ENCODE assay signal across 10 cellular contexts in genomic region chr18:71371951-71372605, GRCh38.
"Had no signal": no experiment of that assay in that cellular context is flagged by ENCODE, and none has a peak within 500 bp of the region (broad histone marks: within the 10 kb centered on the region; RNA-seq: fewer than 3 reads in every experiment).

No MANE protein-coding gene starts in this region.

- DNase-seq: activated CD4-positive, alpha-beta memory T cell treated with anti-CD3 and anti-CD28 coated beads for 36 hours; activated CD4-positive, alpha-beta T cell treated with anti-CD3 and anti-CD28 coated beads for 1 hour; activated gamma-delta T cell; activated T-cell treated with anti-CD3 and anti-CD28 coated beads, Interleukin-2, amount 50 U/mL, for 48 hours; endodermal cell; mammary epithelial cell; naive thymus-derived CD4-positive, alpha-beta T cell had no signal

- H3K9me3 ChIP-seq: neutrophil, right atrium auricular region had no signal

- H3K36me3 ChIP-seq: neutrophil, right atrium auricular region had no signal

- ATAC-seq: naive thymus-derived CD4-positive, alpha-beta T cell had no signal

- H3K27ac ChIP-seq: neutrophil, right atrium auricular region, skin epidermis had no signal

- H3K4me1 ChIP-seq: right atrium auricular region had no signal

- H3K4me3 ChIP-seq: right atrium auricular region, skin epidermis had no signal

- H3K27me3 ChIP-seq: neutrophil, right atrium auricular region had no signal
